Comparison of ENCODE assay signal across 34 cellular contexts in the genomic region with DNA sequence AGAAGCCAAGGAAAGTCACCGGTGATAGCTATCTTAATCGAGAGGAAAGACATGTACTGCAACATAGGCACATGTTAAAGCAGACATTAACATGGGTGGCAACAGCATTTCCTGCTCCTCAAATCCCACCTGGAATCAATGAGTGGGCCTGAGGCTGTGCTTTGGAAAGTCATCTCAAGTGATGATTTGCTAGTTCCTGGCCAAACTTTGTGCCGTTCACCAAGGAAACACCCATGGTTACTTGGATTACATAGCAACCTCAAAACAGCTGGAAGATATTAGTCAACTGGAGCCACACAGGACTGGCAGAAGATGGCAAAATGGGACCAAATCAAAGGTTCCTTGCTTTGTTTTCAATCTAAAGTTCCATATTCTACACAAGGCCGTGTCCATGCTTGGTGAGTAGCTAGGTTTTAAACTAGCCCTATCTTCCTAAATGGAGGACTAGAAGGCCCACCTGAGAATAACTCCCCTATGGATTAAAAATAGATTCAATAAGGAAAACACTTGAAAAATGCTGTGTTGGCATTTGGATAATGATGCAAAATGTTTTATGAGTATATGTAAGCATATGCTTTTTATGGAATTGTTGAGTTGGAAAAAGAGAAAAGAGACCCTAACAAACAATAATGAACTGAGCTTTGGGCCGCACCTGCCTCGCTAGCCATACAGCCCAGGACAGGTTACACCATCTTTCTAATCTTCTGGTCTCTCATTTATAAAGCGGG.
DNase-seq lines count a peak whose midpoint lies in the region; ATAC-seq, FAIRE-seq and TF ChIP-seq lines count a peak whose summit lies in the region.
"Had no signal": no experiment of that assay in that cellular context is flagged by ENCODE, and none has a peak within 500 bp of the region (broad histone marks: within the 10 kb centered on the region; RNA-seq: fewer than 3 reads in every experiment).

No MANE protein-coding gene starts in this region.

- no peaks in the 10 kb centered on the region for H3K79me2 ChIP-seq in HepG2 (ENCODE audit: insufficient read depth, low read length)

- TF ChIP-seq EP300 in HepG2 (IDR thresholded peaks at IDR 0.05; ENCODE audit: low read depth in 2 of 2, low read length in 2 of 2) (no peak), HepG2 (CRISPR knock-in tag; IDR thresholded peaks at IDR 0.05; ENCODE audit: borderline replicate concordance) (no peak), esophagus muscularis mucosa (IDR thresholded peaks at IDR 0.05) (no peak)

- in situ Hi-C loops in HepG2 (cut with HindIII; ENCODE audit: extremely low pct_ligation_motif_present, low pct_unique_long_range_greater_than_20kb): no loop called here

- H3K4me1 ChIP-seq in HepG2 (ENCODE audit: insufficient read depth, low read length) (peaks cover 27% of the 10 kb centered on the region), right lobe of liver (peaks cover 0 to 4% (median 0%) of the 10 kb centered on the region in 4 donors), thoracic aorta (ENCODE audit: control insufficient read depth in 1 of 2, low read depth in 2 of 2) (peaks cover 0 to 14% of the 10 kb centered on the region in 2 donors), esophagus muscularis mucosa (no peaks in the 10 kb centered on the region)

- no peak for ATAC-seq in HepG2
- ATAC-seq in right lobe of liver: no peak
- ATAC-seq in thoracic aorta (ENCODE audit: insufficient number of reproducible peaks, low FRiP score, low read depth): peak; percentile 77
- ATAC-seq: GM12878; lower lobe of right lung; natural killer cell; Panc1; psoas muscle; stimulated activated effector memory CD8-positive, alpha-beta T cell treated with anti-CD3 and anti-CD28 coated beads, Interleukin-12 subunit alpha, Interleukin-12 subunit beta, amount 100 ng/mL, for 72 hours had no signal

- H3K27me3 ChIP-seq in HepG2 (ENCODE audit: control insufficient read depth in 1 of 2, insufficient read depth in 2 of 2, low read length in 2 of 2) (no peaks in the 10 kb centered on the region), right lobe of liver (no peaks in the 10 kb centered on the region), thoracic aorta (replicated peaks; ENCODE audit: insufficient read depth) (no peaks in the 10 kb centered on the region), esophagus muscularis mucosa (no peaks in the 10 kb centered on the region)

- H2AFZ ChIP-seq in HepG2 (ENCODE audit: low read length): no peak overlapping the region

- DNase-seq in HepG2 (ENCODE audit: low spot score) (no peak), right lobe of liver (no peak), SK-N-MC (ENCODE audit: low read depth, low spot score) (no peak), fibroblast of peridontal ligament (ENCODE audit: extremely low read depth) (peak; percentile 96), thoracic aorta (ENCODE audit: low spot score) (no peak), esophagus muscularis mucosa (ENCODE audit: extremely low spot score) (no peak), GOT3 (lab: John Stamatoyannopoulos, UW) (no peak), hypothalamus (lab: John Stamatoyannopoulos, UW) (no peak)
- DNase-seq: 8988T; activated CD4-positive, alpha-beta T cell treated with anti-CD3 and anti-CD28 coated beads for 4 hours; amygdala; CD4-positive, alpha-beta memory T cell; effector CD4-positive, alpha-beta T cell; Karpas-422; lower lobe of right lung; MV-4-11; natural killer cell; NCI-H1436 treated with DMSO at 0.1 percent for 48 hours; NCI-H2081 treated with DMSO at 0.1 percent for 48 hours; NCI-H446; NCI-H774; occipital lobe; psoas muscle; SIG-M5; stimulated activated CD4-positive, alpha-beta T cell treated with anti-CD3 and anti-CD28 coated beads, Interleukin-15, amount 100 ng/mL, for 24 hours had no signal

- no peak for TF ChIP-seq POLR2A in HepG2 (IDR thresholded peaks at IDR 0.05; ENCODE audit: insufficient read depth in 1 of 2, low read depth in 2 of 2, low read length in 2 of 2)
- TF ChIP-seq POLR2A in right lobe of liver (IDR thresholded peaks at IDR 0.05): no peak
- no peak for TF ChIP-seq POLR2A in esophagus muscularis mucosa (IDR thresholded peaks at IDR 0.05; ENCODE audit: low read depth)

- H3K36me3 ChIP-seq in HepG2 (replicated peaks in 1 of 2; ENCODE audit: control insufficient read depth in 1 of 2, insufficient read depth in 2 of 2, low read length in 2 of 2): 0 out of 5 replicates have a peak, but pooled peaks cover 0 to 4% of the 10 kb centered on the region in 2 experiments
- no peaks in the 10 kb centered on the region for H3K36me3 ChIP-seq in right lobe of liver
- no peaks in the 10 kb centered on the region for H3K36me3 ChIP-seq in SK-N-MC (ENCODE audit: insufficient read depth, low read length)
- no peaks in the 10 kb centered on the region for H3K36me3 ChIP-seq in thoracic aorta
- peaks cover 0 to 26% (median 12%) of the 10 kb centered on the region in 4 donors for H3K36me3 ChIP-seq in esophagus muscularis mucosa
- H3K36me3 ChIP-seq: lower lobe of right lung had no signal

- no TSS peak for BruUV-seq in HepG2 (replicated peaks; lab: Mats Ljungman, UMichigan)

- intact Hi-C loops in HepG2 (cut with micrococcal nuclease; ENCODE audit: unreplicated experiment): no loop called here
- intact Hi-C loops in right lobe of liver (cut with DNase I): no loop called here
- intact Hi-C loops in esophagus muscularis mucosa (cut with DNase I): no loop called here

- H3K9ac ChIP-seq in HepG2 (ENCODE audit: insufficient read depth, low read depth, low read length) (no peak overlapping the region), SK-N-MC (ENCODE audit: insufficient read length) (no peak overlapping the region)

- FAIRE-seq in HepG2 (lab: Jason Lieb, UNC): no peak
- FAIRE-seq: colon, D721Med, frontal cortex, GM12878, H54 had no signal

- H3K4me2 ChIP-seq in HepG2 (ENCODE audit: low read depth, low read length): no peak overlapping the region

- 95% methylated on average over 6 of the region's 7 CpGs for WGBS in HepG2 (ENCODE audit: low lambda C conversion rate)
- WGBS in right lobe of liver (ENCODE audit: insufficient coverage, low coverage, low lambda C conversion rate, missing lambda C conversion rate): 92% methylated on average over 6 of the region's 7 CpGs
- WGBS in esophagus muscularis mucosa: 91% methylated on average over 7 of the region's 7 CpGs

- H3K4me3 ChIP-seq in HepG2 (replicated peaks in 1 of 3; ENCODE audit: insufficient read depth in 1 of 3, low read depth in 2 of 3, low read length in 3 of 3) (no peak overlapping the region), right lobe of liver (no peak overlapping the region), SK-N-MC (no peak overlapping the region), thoracic aorta (no peak overlapping the region), esophagus muscularis mucosa (no peak overlapping the region)
- H3K4me3 ChIP-seq: GM12878, lower lobe of right lung, psoas muscle had no signal

- H3K9me3 ChIP-seq in HepG2 (ENCODE audit: low read length) (no peaks in the 10 kb centered on the region), right lobe of liver (no peaks in the 10 kb centered on the region), SK-N-MC (ENCODE audit: low read depth, low read length) (no peaks in the 10 kb centered on the region), thoracic aorta (no peaks in the 10 kb centered on the region), esophagus muscularis mucosa (no peaks in the 10 kb centered on the region)
- H3K9me3 ChIP-seq: lower lobe of right lung, psoas muscle had no signal

- CTCF ChIA-PET in HepG2 (lab: Yijun Ruan, JAX; ENCODE audit: low intra/inter-chr PET ratio, low total read pairs): no interaction called here

- no peaks in the 10 kb centered on the region for H4K20me1 ChIP-seq in HepG2 (ENCODE audit: insufficient read depth, low read length)

- POLR2A ChIA-PET in HepG2 (lab: Yijun Ruan, JAX): no interaction called here

- no peak for TF ChIP-seq RAD21 in HepG2 (CRISPR knock-in tag; IDR thresholded peaks at IDR 0.05)

- H3K27ac ChIP-seq in HepG2 (ENCODE audit: extremely low read length, insufficient read depth, low read length): no peak overlapping the region
- H3K27ac ChIP-seq in right lobe of liver: no peak overlapping the region
- 0 out of 2 replicates have a peak overlapping the region, but pooled peaks have one; percentile 52 for H3K27ac ChIP-seq in SK-N-MC
- no peak overlapping the region for H3K27ac ChIP-seq in thoracic aorta
- no peak overlapping the region for H3K27ac ChIP-seq in esophagus muscularis mucosa (replicated peaks in 1 of 4)
- H3K27ac ChIP-seq: HL-60, lower lobe of right lung, psoas muscle, VCaP had no signal

- TF ChIP-seq CTCF in HepG2 (CRISPR knock-in tag; IDR thresholded peaks at IDR 0.05) (no peak), right lobe of liver (IDR thresholded peaks at IDR 0.05) (no peak), thoracic aorta (IDR thresholded peaks at IDR 0.05) (no peak), esophagus muscularis mucosa (IDR thresholded peaks at IDR 0.05) (no peak)

TF ChIP-seq in HepG2, 621 proteins besides CTCF, POLR2A, EP300 and RAD21:
- TF ChIP-seq MLLT10 (CRISPR knock-in tag; IDR thresholded peaks at IDR 0.05): no peak
- TF ChIP-seq MAFK (conservative IDR thresholded peaks at IDR 0.05 in 1 of 2, IDR thresholded peaks at IDR 0.05 in 1 of 2; ENCODE audit: low read length in 2 of 2): peak; percentile 26 to 76; a peak in 3 of 4 replicates
- TF ChIP-seq MAFF (IDR thresholded peaks at IDR 0.05; ENCODE audit: low read depth, low read length): peak; percentile 66; the same call in 1 of the 2 replicates
